ENCODE assay signal across 8 cellular contexts in genomic region chr4:1628892-1629703, GRCh38. TPM values are rescaled to one million over a fixed set of nuclear protein-coding genes. Genes with fewer than 3 reads are reported as not detected.
A peak's percentile ranks its signal among the peaks of the same experiment; 100 is the strongest.
DNase-seq lines count a peak whose midpoint lies in the region; ATAC-seq and TF ChIP-seq lines count a peak whose summit lies in the region.

No MANE protein-coding gene starts in this region.

- no peak overlapping the region for H3K4me2 ChIP-seq in MM.1S (ENCODE audit: low read depth, low read length)

- no peaks in the 10 kb centered on the region for H3K9me2 ChIP-seq in MM.1S (replicated peaks; ENCODE audit: insufficient read depth, low read length)

- intact Hi-C loops in breast epithelium (cut with DNase I; ENCODE audit: low total_unique reads): no loop called here

- H2AFZ ChIP-seq in MM.1S (ENCODE audit: low read length): no peak overlapping the region

- H3K4me3 ChIP-seq in MM.1S (ENCODE audit: low read length) (no peak overlapping the region), WI38 (ENCODE audit: low read depth, low read length) (no peak overlapping the region), breast epithelium (no peak overlapping the region)

- H3K36me3 ChIP-seq in MM.1S (replicated peaks; ENCODE audit: insufficient read depth, low read length): no peaks in the 10 kb centered on the region
- H3K36me3 ChIP-seq in breast epithelium: no peaks in the 10 kb centered on the region

- H3F3A ChIP-seq in MM.1S (ENCODE audit: insufficient read depth, low read length): no peaks in the 10 kb centered on the region

- peak; percentile 26 to 53 (median 30) for DNase-seq in NCI-H1417 (lab: John Stamatoyannopoulos, UW)
- DNase-seq in NCI-H1417 treated with DMSO at 0.1 percent for 48 hours (lab: John Stamatoyannopoulos, UW): no peak
- DNase-seq in MM.1S: peak; percentile 33
- no peak for DNase-seq in breast epithelium (ENCODE audit: low spot score in 2 of 2)
- DNase-seq in kidney tubule cell (ENCODE audit: low spot score): peak; percentile 33
- DNase-seq in stimulated activated CD4-positive, alpha-beta T cell treated with anti-CD3 and anti-CD28 coated beads, Interleukin-4, amount 100 ng/mL, for 24 hours: peak; percentile 74

- TF ChIP-seq CTCF in MM.1S (IDR thresholded peaks at IDR 0.05; ENCODE audit: low read length): peak; percentile 84
- peak; percentile 98 for TF ChIP-seq CTCF in WI38 (IDR thresholded peaks at IDR 0.05; ENCODE audit: low read depth, low read length)
- TF ChIP-seq CTCF in breast epithelium (IDR thresholded peaks at IDR 0.05): peak; percentile 78 to 86 (median 86)

- H3K4me1 ChIP-seq in MM.1S (ENCODE audit: low read length) (no peaks in the 10 kb centered on the region), breast epithelium (no peaks in the 10 kb centered on the region)

- TF ChIP-seq POLR2A in breast epithelium (IDR thresholded peaks at IDR 0.05): no peak

- H4K20me1 ChIP-seq in MM.1S (ENCODE audit: insufficient read depth, low read length): no peaks in the 10 kb centered on the region

- H3K27me3 ChIP-seq in MM.1S (replicated peaks; ENCODE audit: insufficient read depth, low read length): peaks cover 20% of the 10 kb centered on the region
- no peaks in the 10 kb centered on the region for H3K27me3 ChIP-seq in breast epithelium

- H3K9ac ChIP-seq in MM.1S (ENCODE audit: low read length): no peak overlapping the region

- no peak overlapping the region for H3K27ac ChIP-seq in MM.1S (ENCODE audit: low read length)
- no peak overlapping the region for H3K27ac ChIP-seq in breast epithelium

- H3K79me2 ChIP-seq in MM.1S (ENCODE audit: low read length): no peaks in the 10 kb centered on the region

- ATAC-seq in HG03378 (IDR thresholded peaks at IDR 0.05; ENCODE audit: unreplicated experiment): no peak

- H3K9me3 ChIP-seq in MM.1S (replicated peaks; ENCODE audit: insufficient read depth, low read length) (no peaks in the 10 kb centered on the region), breast epithelium (no peaks in the 10 kb centered on the region)

RNA-seq across cellular contexts. Expression of gene FAM53A, which starts 55.0 kb away (rescaled TPM):
- 1 to 10 TPM; 3.7 to 7.2 (median 4.6) TPM for total RNA-seq in breast epithelium

Comparison
In these comparisons a context has a peak if more than half of its experiments do, and no peak if none do; other contexts are left out.
1. DNase-seq: peak in NCI-H1417 (3 of 3), MM.1S (single experiment), kidney tubule cell (single experiment) and stimulated activated CD4-positive, alpha-beta T cell treated with anti-CD3 and anti-CD28 coated beads, Interleukin-4, amount 100 ng/mL, for 24 hours (single experiment); none in NCI-H1417 treated with DMSO at 0.1 percent for 48 hours (single experiment) and breast epithelium (0 of 2).
2. Peak in every context shown above with its lines, with median percentiles within 50 percentile points of each other: CTCF ChIP-seq.